In genomic region chr2:197434541-197435513, GRCh38 we compare ENCODE assay signal across 8 cellular contexts.
A peak's percentile ranks its signal among the peaks of the same experiment; 100 is the strongest.
DNase-seq lines count a peak whose midpoint lies in the region; ATAC-seq and TF ChIP-seq lines count a peak whose summit lies in the region.

TSS of gene SF3B1 (minus strand) at chr2:197435028. CDS start at chr2:197434999, 29 bp downstream.

- peak; percentile 91 for DNase-seq in AG09309 (ENCODE audit: low read depth)
- peak; percentile 92 to 98 for DNase-seq in NCI-H446 (lab: John Stamatoyannopoulos, UW)
- peak; percentile 99 for DNase-seq in activated CD4-positive, CD25-positive, alpha-beta regulatory T cell treated with anti-CD3 and anti-CD28 coated beads, Interleukin-2, amount 50 U/mL, for 16 hours (ENCODE audit: low read depth, low spot score)
- DNase-seq in central memory CD8-positive, alpha-beta T cell (ENCODE audit: low spot score in 2 of 2): peak; percentile 98
- peak; percentile 97 for DNase-seq in iris pigment epithelial cell (ENCODE audit: low read depth)
- DNase-seq in stimulated activated CD4-positive, alpha-beta T cell treated with anti-CD3 and anti-CD28 coated beads, Interleukin-12 subunit alpha, Interleukin-12 subunit beta, amount 100 ng/mL, for 24 hours (ENCODE audit: low read depth in 2 of 2): peak; percentile 98

- peak within 1 kb of the TSS; percentile 88 for H3K4me3 Mint-ChIP-seq in central memory CD8-positive, alpha-beta T cell

- H3K27ac Mint-ChIP-seq in central memory CD8-positive, alpha-beta T cell (ENCODE audit: low read depth): peak within 1 kb of the TSS; percentile 100

- H3K27me3 Mint-ChIP-seq in central memory CD8-positive, alpha-beta T cell: no peaks in the 10 kb centered on the region

- peaks cover 53% of the 10 kb centered on the region for H3K4me1 Mint-ChIP-seq in central memory CD8-positive, alpha-beta T cell

- no peaks in the 10 kb centered on the region for H3K9me3 Mint-ChIP-seq in central memory CD8-positive, alpha-beta T cell

- ATAC-seq in GM19025 (IDR thresholded peaks at IDR 0.05; ENCODE audit: low read depth, unreplicated experiment): peak; percentile 91
- ATAC-seq in HG03342 (IDR thresholded peaks at IDR 0.05; ENCODE audit: unreplicated experiment): peak; percentile 95
- ATAC-seq in central memory CD8-positive, alpha-beta T cell (replicated peaks; ENCODE audit: extremely low read depth, poor library complexity, severe bottlenecking): peak; percentile 96

- TF ChIP-seq CTCF in AG09309 (IDR thresholded peaks at IDR 0.05; ENCODE audit: control insufficient read depth, insufficient read depth, low read depth, low read length, missing control alignments): no peak

- H3K4me3 ChIP-seq in AG09309 (ENCODE audit: control insufficient read depth, low read depth, low read length): peak within 1 kb of the TSS; percentile 69

- H3K36me3 Mint-ChIP-seq in central memory CD8-positive, alpha-beta T cell (ENCODE audit: insufficient read depth): peaks cover 19% of the 10 kb centered on the region

Comparison
In these comparisons a context has a peak if more than half of its experiments do, and no peak if none do; other contexts are left out.
1. Peak in every context shown above with its lines: DNase-seq, ATAC-seq and H3K4me3 ChIP-seq.